Comparison of ENCODE assay signal across 1 cellular context in the genomic region with DNA sequence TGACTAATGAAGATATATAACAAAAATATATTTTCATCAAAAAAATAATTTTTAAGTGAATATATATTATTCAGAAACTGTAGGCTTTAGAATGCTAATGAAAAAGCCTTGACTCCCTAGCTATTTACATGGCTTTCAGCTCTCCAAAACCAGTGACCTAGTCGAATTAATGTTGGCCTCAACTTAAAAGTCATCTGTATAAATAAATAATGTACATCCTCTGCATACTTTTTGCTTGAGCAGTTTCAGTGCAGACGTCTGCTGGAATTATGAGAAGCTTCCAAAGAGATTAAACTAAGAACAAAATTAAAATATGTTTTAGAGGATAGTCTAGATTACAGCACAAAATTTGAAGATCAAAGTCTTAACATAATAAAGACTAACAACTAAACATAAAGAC.
TF ChIP-seq lines count a peak whose summit lies in the region.

No MANE protein-coding gene starts in this region.

TF ChIP-seq in WTC11, 78 proteins besides CTCF, POLR2A, EP300 and RAD21 (continued from another document):
- TF ChIP-seq SMAD3 (CRISPR knock-in tag; IDR thresholded peaks at IDR 0.05; ENCODE audit: borderline replicate concordance) (no peak), CREM (CRISPR knock-in tag; IDR thresholded peaks at IDR 0.05) (no peak), MXD4 (CRISPR knock-in tag; IDR thresholded peaks at IDR 0.05; ENCODE audit: borderline replicate concordance) (no peak), FOXP1 (CRISPR knock-in tag; IDR thresholded peaks at IDR 0.05; ENCODE audit: borderline replicate concordance) (no peak), IRF1 (CRISPR knock-in tag; IDR thresholded peaks at IDR 0.05) (no peak), ZNF281 (CRISPR knock-in tag; IDR thresholded peaks at IDR 0.05) (no peak), TP53 (CRISPR knock-in tag; IDR thresholded peaks at IDR 0.05) (no peak), ZBTB21 (CRISPR knock-in tag; IDR thresholded peaks at IDR 0.05; ENCODE audit: borderline replicate concordance) (no peak)
